Comparison of ENCODE assay signal across 11 cellular contexts in the genomic region with DNA sequence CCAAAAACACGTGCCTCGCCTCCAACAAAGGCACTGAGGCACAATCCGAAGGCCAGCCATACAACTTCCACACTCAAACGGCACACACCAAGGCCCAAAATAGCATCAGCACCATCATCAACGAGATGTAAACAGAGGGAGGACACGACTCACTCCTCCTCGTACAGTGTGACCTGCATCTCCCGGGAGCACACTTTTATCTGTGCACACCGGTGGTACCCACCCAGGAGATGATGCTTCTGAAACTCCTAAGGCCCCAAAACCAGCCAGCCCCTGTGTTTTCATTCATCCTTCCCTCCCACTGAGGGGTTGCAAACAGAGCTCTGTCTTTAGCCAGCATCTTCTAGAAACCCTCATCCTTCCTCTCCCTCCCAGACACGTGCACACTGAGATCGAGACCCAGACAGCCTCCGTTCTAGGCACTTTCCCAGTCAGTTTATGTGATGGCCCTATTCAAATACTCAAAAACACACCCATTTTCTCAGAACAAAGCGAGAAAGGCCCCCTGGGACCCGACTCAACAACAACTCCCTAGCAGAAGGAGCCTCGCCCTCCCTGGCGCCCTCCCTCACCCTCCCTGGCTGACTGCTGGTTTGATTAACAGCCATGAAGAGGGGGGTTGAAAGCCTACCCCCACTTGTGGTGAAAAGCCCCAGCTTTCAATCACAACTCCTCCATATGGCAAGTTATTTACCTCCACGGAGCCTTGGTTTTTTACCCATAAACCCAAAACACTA.
DNase-seq lines count a peak whose midpoint lies in the region; ATAC-seq and TF ChIP-seq lines count a peak whose summit lies in the region.
"Had no signal": no experiment of that assay in that cellular context is flagged by ENCODE, and none has a peak within 500 bp of the region (broad histone marks: within the 10 kb centered on the region; RNA-seq: fewer than 3 reads in every experiment).

No MANE protein-coding gene starts in this region.

- H2BK120ac ChIP-seq in mesenchymal stem cell (ENCODE audit: low read depth, low read length) = no peak overlapping the region

- no peaks in the 10 kb centered on the region for H3K36me3 ChIP-seq in heart right ventricle
- no peaks in the 10 kb centered on the region for H3K36me3 ChIP-seq in right atrium auricular region
- H3K36me3 ChIP-seq in mesenchymal stem cell (ENCODE audit: control insufficient read depth in 1 of 2, insufficient read depth in 2 of 2, low read depth in 1 of 2, low read length in 2 of 2) = no peaks in the 10 kb centered on the region
- H3K36me3 ChIP-seq in uterus = no peaks in the 10 kb centered on the region
- no peaks in the 10 kb centered on the region for H3K36me3 ChIP-seq in testis (ENCODE audit: low read depth, missing control alignments)

- H3K27me3 ChIP-seq in heart right ventricle (no peaks in the 10 kb centered on the region), right atrium auricular region (no peaks in the 10 kb centered on the region), mesenchymal stem cell (ENCODE audit: control insufficient read depth in 1 of 2, insufficient read depth in 1 of 2, low read length in 2 of 2) (no peaks in the 10 kb centered on the region), uterus (no peaks in the 10 kb centered on the region), testis (no peaks in the 10 kb centered on the region)

- H3K4me3 ChIP-seq in heart right ventricle (no peak overlapping the region), right atrium auricular region (no peak overlapping the region), mesenchymal stem cell (ENCODE audit: insufficient read depth in 1 of 2, low read depth in 1 of 2, low read length in 2 of 2) (no peak overlapping the region), uterus (no peak overlapping the region), testis (no peak overlapping the region)

- H3K4me1 ChIP-seq in heart right ventricle = peaks cover 17 to 97% (median 77%) of the 10 kb centered on the region in 9 donors
- peaks cover 0 to 92% of the 10 kb centered on the region in 2 donors for H3K4me1 ChIP-seq in right atrium auricular region
- H3K4me1 ChIP-seq in mesenchymal stem cell (ENCODE audit: control insufficient read depth, insufficient read depth, low read depth, low read length) = peaks cover 45% of the 10 kb centered on the region
- H3K4me1 ChIP-seq in uterus = peaks cover 18 to 22% of the 10 kb centered on the region in 2 donors
- peaks cover 26% of the 10 kb centered on the region for H3K4me1 ChIP-seq in testis

- H3K9me3 ChIP-seq in heart right ventricle (no peaks in the 10 kb centered on the region), right atrium auricular region (no peaks in the 10 kb centered on the region), mesenchymal stem cell (ENCODE audit: control insufficient read depth, low read length) (no peaks in the 10 kb centered on the region), uterus (no peaks in the 10 kb centered on the region), testis (no peaks in the 10 kb centered on the region)

- H3K27ac ChIP-seq in heart right ventricle = peak overlapping the region in 6 of 10 donors; percentile 7 to 86 (median 39)
- peak overlapping the region in 1 of 2 donors; percentile 63 for H3K27ac ChIP-seq in right atrium auricular region
- no peak overlapping the region for H3K27ac ChIP-seq in mesenchymal stem cell (ENCODE audit: low read length, poor library complexity, severe bottlenecking)
- peak overlapping the region; percentile 64 to 97 for H3K27ac ChIP-seq in uterus
- H3K27ac ChIP-seq in testis = no peak overlapping the region

- H3K18ac ChIP-seq in mesenchymal stem cell (ENCODE audit: low read depth in 1 of 2, low read length in 2 of 2) = peak overlapping the region; percentile 81 to 95

- TF ChIP-seq CTCF in heart right ventricle (IDR thresholded peaks at IDR 0.05) (no peak), right atrium auricular region (IDR thresholded peaks at IDR 0.05) (no peak), uterus (IDR thresholded peaks at IDR 0.05) (no peak), testis (IDR thresholded peaks at IDR 0.05) (no peak)

- ATAC-seq in heart right ventricle = no peak

- H2BK12ac ChIP-seq in mesenchymal stem cell (ENCODE audit: low read length in 2 of 2) = peak overlapping the region; percentile 51 to 94

- no peak overlapping the region for H2BK5ac ChIP-seq in mesenchymal stem cell (ENCODE audit: low read depth, low read length, poor library complexity, severe bottlenecking)

- no peak overlapping the region for H3K23ac ChIP-seq in mesenchymal stem cell (ENCODE audit: low read length in 2 of 2)

- peak overlapping the region; percentile 87 for H4K91ac ChIP-seq in mesenchymal stem cell (ENCODE audit: low read length)

- H4K8ac ChIP-seq in mesenchymal stem cell (ENCODE audit: low read length) = peak overlapping the region; percentile 80

- peak overlapping the region; percentile 8 for H2AFZ ChIP-seq in mesenchymal stem cell (ENCODE audit: low read depth, low read length)

- H2BK15ac ChIP-seq in mesenchymal stem cell (ENCODE audit: low read depth, poor library complexity, severe bottlenecking) = peak overlapping the region; percentile 91

- H3K79me1 ChIP-seq in mesenchymal stem cell (replicated peaks; ENCODE audit: low read length, poor library complexity, severe bottlenecking) = peaks cover 4% of the 10 kb centered on the region

- peak in 1 of 2 donors; percentile 51 for DNase-seq in heart right ventricle
- DNase-seq in right atrium auricular region (ENCODE audit: low spot score) = no peak
- peak; percentile 13 for DNase-seq in activated gamma-delta T cell (lab: John Stamatoyannopoulos, UW)
- DNase-seq in mesenchymal stem cell = no peak
- DNase-seq in uterus = peak in 1 of 2 donors; percentile 53
- DNase-seq in testis = no peak
- DNase-seq in A172 (ENCODE audit: low spot score) = no peak
- DNase-seq in GF-D8 (lab: John Stamatoyannopoulos, UW) = no peak
- DNase-seq: activated T-cell treated with anti-CD3 and anti-CD28 coated beads, Interleukin-2, amount 50 U/mL, for 48 hours; EL; stimulated activated naive CD4-positive, alpha-beta T cell treated with Interleukin-2 at 50 U/mL for 16 hours had no signal

- TF ChIP-seq POLR2A in uterus (IDR thresholded peaks at IDR 0.05) (no peak), testis (IDR thresholded peaks at IDR 0.05) (no peak)

- peak overlapping the region; percentile 10 for H3K9ac ChIP-seq in mesenchymal stem cell (ENCODE audit: low read length)

- intact Hi-C loops in heart right ventricle (cut with DNase I) (loop anchor here in 2 of 10 donors (10.0 kb wide), 1 partner anchor 73 kb away; a partner anchor contains a TSS), uterus (cut with DNase I; ENCODE audit: low total_unique reads) (no loop called here), testis (cut with DNase I; ENCODE audit: low total_unique reads) (no loop called here)

- H3K4me2 ChIP-seq in mesenchymal stem cell (ENCODE audit: low read length, poor library complexity, severe bottlenecking) = no peak overlapping the region

- WGBS in heart right ventricle, 2 donors = 46 to 67% methylated on average over 17 of the region's 17 CpGs
- 63% methylated on average over 16 of the region's 17 CpGs for WGBS in mesenchymal stem cell
- 76 to 77% methylated on average over 17 of the region's 17 CpGs for WGBS in testis, 2 donors

- H3K14ac ChIP-seq in mesenchymal stem cell (ENCODE audit: low read length in 2 of 2) = peak overlapping the region in 1 of 2 experiments; percentile 87

- peak overlapping the region; percentile 50 for H2AK5ac ChIP-seq in mesenchymal stem cell (ENCODE audit: low read length, severe bottlenecking)

- peak overlapping the region; percentile 59 to 78 for H3K4ac ChIP-seq in mesenchymal stem cell (ENCODE audit: low read depth in 1 of 2, low read length in 2 of 2)

Comparison
In these comparisons a context has a peak if more than half of its experiments do, and no peak if none do; other contexts are left out.
1. H3K27ac ChIP-seq: peak in heart right ventricle (6 of 10) and uterus (2 of 2); none in mesenchymal stem cell (single experiment) and testis (0 of 2).